In the genomic region with DNA sequence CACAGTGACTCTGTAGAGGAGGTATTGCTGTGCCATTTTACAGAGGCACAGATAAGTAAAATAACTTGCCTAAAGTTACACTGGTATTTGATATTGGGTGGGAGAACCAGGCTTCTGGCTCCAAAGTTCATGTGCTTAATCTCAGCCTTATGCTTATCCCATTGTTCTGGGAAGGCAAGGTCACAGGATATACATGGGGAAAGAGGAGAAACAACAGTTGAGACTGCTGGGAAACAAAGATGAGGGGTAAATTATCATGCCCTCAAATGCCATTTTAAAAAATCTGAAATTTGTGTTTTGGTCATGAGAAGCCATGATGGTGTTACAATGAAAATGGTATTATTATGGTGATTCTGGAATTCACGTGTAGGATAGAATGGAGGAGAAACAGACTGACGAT, we compare ENCODE assay signal across 1 cellular context.
TF ChIP-seq lines count a peak whose summit lies in the region.

No MANE protein-coding gene starts in this region.

TF ChIP-seq in WTC11, 78 proteins besides CTCF, POLR2A, EP300 and RAD21 (continued from another document):
- TF ChIP-seq, protein P1, sequence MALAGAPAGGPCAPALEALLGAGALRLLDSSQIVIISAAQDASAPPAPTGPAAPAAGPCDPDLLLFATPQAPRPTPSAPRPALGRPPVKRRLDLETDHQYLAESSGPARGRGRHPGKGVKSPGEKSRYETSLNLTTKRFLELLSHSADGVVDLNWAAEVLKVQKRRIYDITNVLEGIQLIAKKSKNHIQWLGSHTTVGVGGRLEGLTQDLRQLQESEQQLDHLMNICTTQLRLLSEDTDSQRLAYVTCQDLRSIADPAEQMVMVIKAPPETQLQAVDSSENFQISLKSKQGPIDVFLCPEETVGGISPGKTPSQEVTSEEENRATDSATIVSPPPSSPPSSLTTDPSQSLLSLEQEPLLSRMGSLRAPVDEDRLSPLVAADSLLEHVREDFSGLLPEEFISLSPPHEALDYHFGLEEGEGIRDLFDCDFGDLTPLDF (CRISPR knock-in tag; IDR thresholded peaks at IDR 0.05), result no peak
- TF ChIP-seq, protein P2, sequence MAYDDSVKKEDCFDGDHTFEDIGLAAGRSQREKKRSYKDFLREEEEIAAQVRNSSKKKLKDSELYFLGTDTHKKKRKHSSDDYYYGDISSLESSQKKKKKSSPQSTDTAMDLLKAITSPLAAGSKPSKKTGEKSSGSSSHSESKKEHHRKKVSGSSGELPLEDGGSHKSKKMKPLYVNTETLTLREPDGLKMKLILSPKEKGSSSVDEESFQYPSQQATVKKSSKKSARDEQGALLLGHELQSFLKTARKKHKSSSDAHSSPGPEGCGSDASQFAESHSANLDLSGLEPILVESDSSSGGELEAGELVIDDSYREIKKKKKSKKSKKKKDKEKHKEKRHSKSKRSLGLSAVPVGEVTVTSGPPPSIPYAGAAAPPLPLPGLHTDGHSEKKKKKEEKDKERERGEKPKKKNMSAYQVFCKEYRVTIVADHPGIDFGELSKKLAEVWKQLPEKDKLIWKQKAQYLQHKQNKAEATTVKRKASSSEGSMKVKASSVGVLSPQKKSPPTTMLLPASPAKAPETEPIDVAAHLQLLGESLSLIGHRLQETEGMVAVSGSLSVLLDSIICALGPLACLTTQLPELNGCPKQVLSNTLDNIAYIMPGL (CRISPR knock-in tag; IDR thresholded peaks at IDR 0.05), result no peak
- TF ChIP-seq FOXJ3 (CRISPR knock-in tag; IDR thresholded peaks at IDR 0.05; ENCODE audit: borderline replicate concordance) (no peak), ZNF121 (CRISPR knock-in tag; IDR thresholded peaks at IDR 0.05) (no peak), ZBTB21 (CRISPR knock-in tag; IDR thresholded peaks at IDR 0.05; ENCODE audit: borderline replicate concordance) (no peak)
- TF ChIP-seq, protein P3, sequence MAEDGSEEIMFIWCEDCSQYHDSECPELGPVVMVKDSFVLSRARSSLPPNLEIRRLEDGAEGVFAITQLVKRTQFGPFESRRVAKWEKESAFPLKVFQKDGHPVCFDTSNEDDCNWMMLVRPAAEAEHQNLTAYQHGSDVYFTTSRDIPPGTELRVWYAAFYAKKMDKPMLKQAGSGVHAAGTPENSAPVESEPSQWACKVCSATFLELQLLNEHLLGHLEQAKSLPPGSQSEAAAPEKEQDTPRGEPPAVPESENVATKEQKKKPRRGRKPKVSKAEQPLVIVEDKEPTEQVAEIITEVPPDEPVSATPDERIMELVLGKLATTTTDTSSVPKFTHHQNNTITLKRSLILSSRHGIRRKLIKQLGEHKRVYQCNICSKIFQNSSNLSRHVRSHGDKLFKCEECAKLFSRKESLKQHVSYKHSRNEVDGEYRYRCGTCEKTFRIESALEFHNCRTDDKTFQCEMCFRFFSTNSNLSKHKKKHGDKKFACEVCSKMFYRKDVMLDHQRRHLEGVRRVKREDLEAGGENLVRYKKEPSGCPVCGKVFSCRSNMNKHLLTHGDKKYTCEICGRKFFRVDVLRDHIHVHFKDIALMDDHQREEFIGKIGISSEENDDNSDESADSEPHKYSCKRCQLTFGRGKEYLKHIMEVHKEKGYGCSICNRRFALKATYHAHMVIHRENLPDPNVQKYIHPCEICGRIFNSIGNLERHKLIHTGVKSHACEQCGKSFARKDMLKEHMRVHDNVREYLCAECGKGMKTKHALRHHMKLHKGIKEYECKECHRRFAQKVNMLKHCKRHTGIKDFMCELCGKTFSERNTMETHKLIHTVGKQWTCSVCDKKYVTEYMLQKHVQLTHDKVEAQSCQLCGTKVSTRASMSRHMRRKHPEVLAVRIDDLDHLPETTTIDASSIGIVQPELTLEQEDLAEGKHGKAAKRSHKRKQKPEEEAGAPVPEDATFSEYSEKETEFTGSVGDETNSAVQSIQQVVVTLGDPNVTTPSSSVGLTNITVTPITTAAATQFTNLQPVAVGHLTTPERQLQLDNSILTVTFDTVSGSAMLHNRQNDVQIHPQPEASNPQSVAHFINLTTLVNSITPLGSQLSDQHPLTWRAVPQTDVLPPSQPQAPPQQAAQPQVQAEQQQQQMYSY (CRISPR knock-in tag; IDR thresholded peaks at IDR 0.05), result no peak
TF ChIP-seq in WTC11: peak in this region for 0.
